ENCODE assay signal across 8 cellular contexts in genomic region chrX:41442824-41443560, GRCh38. TPM values are rescaled to one million over a fixed set of nuclear protein-coding genes. Genes with fewer than 3 reads are reported as not detected.
DNase-seq lines count a peak whose midpoint lies in the region; ATAC-seq and TF ChIP-seq lines count a peak whose summit lies in the region.
"Had no signal": no experiment of that assay in that cellular context is flagged by ENCODE, and none has a peak within 500 bp of the region (broad histone marks: within the 10 kb centered on the region; RNA-seq: fewer than 3 reads in every experiment).

No MANE protein-coding gene starts in this region.

- CTCF ChIA-PET in RWPE1 (lab: Yijun Ruan, JAX) = interaction anchor here (0.6 to 0.7 kb wide), 4 partner anchors 11 to 333 kb away, joined by 3 to 5 read pairs (median 3); no protein-coding TSS in a partner anchor

- peak overlapping the region; percentile 77 for H3K4me2 ChIP-seq in GM23338

- no peaks in the 10 kb centered on the region for H3K79me2 ChIP-seq in GM23338 (replicated peaks; ENCODE audit: insufficient read depth)

- POLR2A ChIA-PET in RWPE1 (lab: Yijun Ruan, JAX; ENCODE audit: low non-redundant PET) = no interaction called here

- no peaks in the 10 kb centered on the region for H4K20me1 ChIP-seq in GM23338 (replicated peaks; ENCODE audit: insufficient read depth)

- ATAC-seq in GM23338 = peak; percentile 19
- ATAC-seq in stimulated activated effector memory CD8-positive, alpha-beta T cell treated with anti-CD3 and anti-CD28 coated beads, Interleukin-12 subunit alpha, Interleukin-12 subunit beta, amount 100 ng/mL, for 72 hours = no peak
- no peak for ATAC-seq in GM18873 (IDR thresholded peaks at IDR 0.05; ENCODE audit: low FRiP score, unreplicated experiment)

- TF ChIP-seq CTCF in GM23338 (conservative IDR thresholded peaks at IDR 0.05; ENCODE audit: low read depth in 2 of 2) (no peak), RWPE1 (conservative IDR thresholded peaks at IDR 0.05; ENCODE audit: low read depth) (no peak), cardiac muscle cell (IDR thresholded peaks at IDR 0.05; ENCODE audit: low read depth, low read length) (no peak)

- H3K36me3 ChIP-seq in GM23338 (ENCODE audit: insufficient read depth) (no peaks in the 10 kb centered on the region), cardiac muscle cell (no peaks in the 10 kb centered on the region)

- H3K4me1 Mint-ChIP-seq in GM23338 = peaks cover 16% of the 10 kb centered on the region
- H3K4me1 Mint-ChIP-seq in stimulated activated effector memory CD8-positive, alpha-beta T cell treated with anti-CD3 and anti-CD28 coated beads, Interleukin-12 subunit alpha, Interleukin-12 subunit beta, amount 100 ng/mL, for 72 hours = peaks cover 13% of the 10 kb centered on the region

- H3K9me3 ChIP-seq in cardiac muscle cell (ENCODE audit: low read depth) = no peaks in the 10 kb centered on the region

- H3K4me3 ChIP-seq in GM23338 (peak overlapping the region; percentile 55), cardiac muscle cell (peak overlapping the region; percentile 15)

- DNase-seq in GM23338 (ENCODE audit: low spot score) (peak; percentile 41), RWPE1 (ENCODE audit: low spot score) (no peak), cardiac muscle cell (ENCODE audit: low read depth in 1 of 2, low spot score in 1 of 2) (peak in 1 of 2 donors; percentile 33), NCI-H128 (lab: John Stamatoyannopoulos, UW; ENCODE audit: unreplicated experiment) (no peak)
- DNase-seq in stimulated activated effector memory CD8-positive, alpha-beta T cell treated with anti-CD3 and anti-CD28 coated beads, Interleukin-12 subunit alpha, Interleukin-12 subunit beta, amount 100 ng/mL, for 72 hours (ENCODE audit: low spot score in 2 of 2) = no peak
- no peak for DNase-seq in activated CD8-positive, alpha-beta memory T cell treated with anti-CD3 and anti-CD28 coated beads for 24 hours

- H3K27me3 ChIP-seq in GM23338 (ENCODE audit: insufficient read depth) = no peaks in the 10 kb centered on the region
- no peaks in the 10 kb centered on the region for H3K27me3 ChIP-seq in cardiac muscle cell

- peaks cover 11% of the 10 kb centered on the region for H3K27me3 Mint-ChIP-seq in GM23338 (ENCODE audit: insufficient read depth, low read depth, poor library complexity)

- H3K4me1 ChIP-seq in GM23338 (ENCODE audit: insufficient read depth) = no peaks in the 10 kb centered on the region; the same call in 1 of the 2 replicates
- peaks cover 23% of the 10 kb centered on the region for H3K4me1 ChIP-seq in cardiac muscle cell (ENCODE audit: low read depth)

- H3K27ac ChIP-seq in GM23338 (ENCODE audit: low read depth) = peak overlapping the region; percentile 50; the same call in 1 of the 2 replicates
- H3K27ac ChIP-seq in RWPE1 = peak overlapping the region; percentile 84
- H3K27ac ChIP-seq in cardiac muscle cell = peak overlapping the region; percentile 84

- peak overlapping the region; percentile 66 for H3K4me3 Mint-ChIP-seq in GM23338
- peak overlapping the region; percentile 66 for H3K4me3 Mint-ChIP-seq in stimulated activated effector memory CD8-positive, alpha-beta T cell treated with anti-CD3 and anti-CD28 coated beads, Interleukin-12 subunit alpha, Interleukin-12 subunit beta, amount 100 ng/mL, for 72 hours

- no peaks in the 10 kb centered on the region for H3K9me3 Mint-ChIP-seq in GM23338
- H3K9me3 Mint-ChIP-seq in stimulated activated effector memory CD8-positive, alpha-beta T cell treated with anti-CD3 and anti-CD28 coated beads, Interleukin-12 subunit alpha, Interleukin-12 subunit beta, amount 100 ng/mL, for 72 hours = no peaks in the 10 kb centered on the region

- H3F3A ChIP-seq in GM23338 (replicated peaks; ENCODE audit: low read depth) = no peaks in the 10 kb centered on the region

- H3K27ac Mint-ChIP-seq in GM23338 = no peak overlapping the region
- peak overlapping the region; percentile 80 for H3K27ac Mint-ChIP-seq in stimulated activated effector memory CD8-positive, alpha-beta T cell treated with anti-CD3 and anti-CD28 coated beads, Interleukin-12 subunit alpha, Interleukin-12 subunit beta, amount 100 ng/mL, for 72 hours

- no peaks in the 10 kb centered on the region for H3K36me3 Mint-ChIP-seq in GM23338 (ENCODE audit: low read depth)
- H3K36me3 Mint-ChIP-seq in stimulated activated effector memory CD8-positive, alpha-beta T cell treated with anti-CD3 and anti-CD28 coated beads, Interleukin-12 subunit alpha, Interleukin-12 subunit beta, amount 100 ng/mL, for 72 hours = no peaks in the 10 kb centered on the region

- H2AFZ ChIP-seq in GM23338 = peak overlapping the region; percentile 86; the same call in 1 of the 2 replicates

- no peaks in the 10 kb centered on the region for H3K9me2 ChIP-seq in GM23338 (ENCODE audit: insufficient read depth)

TF ChIP-seq in GM23338, 12 proteins besides CTCF, POLR2A, EP300 and RAD21 (continues in another document):
- TF ChIP-seq JUNB (IDR thresholded peaks at IDR 0.05; ENCODE audit: unreplicated experiment) (no peak), NANOG (IDR thresholded peaks at IDR 0.05; ENCODE audit: borderline replicate concordance) (no peak), EZH2 (IDR thresholded peaks at IDR 0.05; ENCODE audit: low read depth, unreplicated experiment) (no peak), REST (IDR thresholded peaks at IDR 0.05; ENCODE audit: unreplicated experiment) (no peak), ZNF331 (CRISPR knock-in tag; IDR thresholded peaks at IDR 0.05; ENCODE audit: low read depth) (no peak), ETS1 (IDR thresholded peaks at IDR 0.05) (no peak)

RNA-seq across cellular contexts. Expression of gene NYX, which starts 4.2 kb away (rescaled TPM):
- total RNA-seq in GM23338 (2014; rRNA removed; shearing (Covaris generic)) = 0.21 TPM in 1 of 2 replicates, not detected in the other
- polyA plus RNA-seq in GM23338 (2016; fragmentation: Nextera tagmentation; extraction: Ambion mirVana) (0.34 TPM in 1 of 2 replicates, not detected in the other), cardiac muscle cell (0.26 TPM in 1 of 2 replicates, not detected in the other)
- 0.07 and 0.09 TPM in 2 replicates for total RNA-seq in cardiac muscle cell
- total RNA-seq: activated CD8-positive, alpha-beta memory T cell treated with anti-CD3 and anti-CD28 coated beads for 36 hours had no signal
